In genomic region chr21:27806261-27806660, GRCh38 we compare ENCODE assay signal across 21 cellular contexts.
A peak's percentile ranks its signal among the peaks of the same experiment; 100 is the strongest.
DNase-seq lines count a peak whose midpoint lies in the region; ATAC-seq and TF ChIP-seq lines count a peak whose summit lies in the region.
"Had no signal": no experiment of that assay in that cellular context is flagged by ENCODE, and none has a peak within 500 bp of the region (broad histone marks: within the 10 kb centered on the region; RNA-seq: fewer than 3 reads in every experiment).

No MANE protein-coding gene starts in this region.

- H3K36me3 ChIP-seq in uterus, result no peaks in the 10 kb centered on the region
- H3K36me3 ChIP-seq: BLaER1, HAP-1 had no signal

- TF ChIP-seq POLR2A in uterus (IDR thresholded peaks at IDR 0.05), result no peak

- H3K4me1 ChIP-seq in uterus, result peaks cover 0 to 6% of the 10 kb centered on the region in 2 donors
- H3K4me1 ChIP-seq: A549, BLaER1, HAP-1 had no signal

- TF ChIP-seq CTCF in fibroblast of villous mesenchyme (IDR thresholded peaks at IDR 0.05; ENCODE audit: insufficient read depth, low read depth, low read length) (no peak), uterus (IDR thresholded peaks at IDR 0.05) (no peak)

- intact Hi-C loops in uterus (cut with DNase I; ENCODE audit: low total_unique reads), result no loop called here

- ATAC-seq in HG02759 (IDR thresholded peaks at IDR 0.05; ENCODE audit: unreplicated experiment) (no peak), HG03280 (IDR thresholded peaks at IDR 0.05; ENCODE audit: unreplicated experiment) (no peak), HG03565 (IDR thresholded peaks at IDR 0.05; ENCODE audit: unreplicated experiment) (no peak)
- ATAC-seq: A549, HepG2, SK-N-SH treated with all-trans-retinoic acid at 6 μM for 48 hours had no signal

- DNase-seq in ELR (ENCODE audit: low read depth) (peak; percentile 14), NCI-H460 (ENCODE audit: extremely low read depth, low read depth) (peak; percentile 1), fibroblast of villous mesenchyme (ENCODE audit: low read depth) (peak; percentile 97), uterus (no peak)
- DNase-seq: CD4-positive, alpha-beta memory T cell; KG1; NCI-H1417 treated with DMSO at 0.1 percent for 48 hours; NCI-H187 treated with DMSO at 0.1 percent for 48 hours; NCI-H2227 treated with DMSO at 0.1 percent for 48 hours; NCI-H524; PC-9; SIG-M5 had no signal

- no peaks in the 10 kb centered on the region for H3K27me3 ChIP-seq in uterus
- H3K27me3 ChIP-seq: BLaER1 had no signal

- no peak overlapping the region for H3K4me3 ChIP-seq in fibroblast of villous mesenchyme (ENCODE audit: low read depth, low read length)
- no peak overlapping the region for H3K4me3 ChIP-seq in uterus
- H3K4me3 ChIP-seq: A549, BLaER1, HAP-1, PC-9 had no signal

- H3K9me3 ChIP-seq in uterus, result no peaks in the 10 kb centered on the region
- H3K9me3 ChIP-seq: A549, HAP-1 had no signal

- H3K27ac ChIP-seq in uterus, result peak overlapping the region; percentile 63 to 73
- H3K27ac ChIP-seq: A549, BLaER1, PC-9, RWPE1 had no signal

Comparison
In these comparisons a context has a peak if more than half of its experiments do, and no peak if none do; other contexts are left out.
1. DNase-seq: peak in ELR (single experiment), NCI-H460 (single experiment) and fibroblast of villous mesenchyme (single experiment); none in uterus (0 of 2).